In the genomic region with DNA sequence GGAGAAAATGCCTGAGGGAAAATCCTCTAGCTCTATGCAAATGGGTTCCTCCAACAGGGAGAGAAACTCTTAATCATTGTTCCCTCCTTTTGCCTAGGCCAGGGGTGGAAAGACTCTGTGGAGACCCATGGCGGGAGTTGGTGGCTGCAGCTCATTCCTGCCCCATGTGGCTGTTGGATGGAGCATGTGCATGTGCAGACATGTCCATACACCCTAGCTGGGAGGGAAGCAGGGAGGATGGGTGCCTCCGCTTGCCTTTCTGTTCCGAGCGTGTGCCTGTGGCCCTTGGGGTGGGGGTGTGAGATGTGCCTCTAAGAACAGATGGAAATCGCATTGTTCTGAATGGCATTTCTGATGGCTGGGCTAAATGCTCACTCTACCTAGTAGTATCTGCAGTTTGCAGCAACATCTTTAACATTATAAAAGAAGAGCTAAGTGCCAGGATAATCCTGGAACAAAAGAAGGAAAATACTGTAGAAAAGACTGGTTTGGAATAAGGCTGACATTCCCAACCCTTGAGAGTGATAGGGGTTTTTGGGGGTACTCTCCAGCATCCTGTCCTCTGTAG, we compare ENCODE assay signal across 20 cellular contexts. TPM values are rescaled to one million over a fixed set of nuclear protein-coding genes. Genes with fewer than 3 reads are reported as not detected.
A peak's percentile ranks its signal among the peaks of the same experiment; 100 is the strongest.
DNase-seq lines count a peak whose midpoint lies in the region; ATAC-seq and TF ChIP-seq lines count a peak whose summit lies in the region.
"Had no signal": no experiment of that assay in that cellular context is flagged by ENCODE, and none has a peak within 500 bp of the region (broad histone marks: within the 10 kb centered on the region; RNA-seq: fewer than 3 reads in every experiment).

No MANE protein-coding gene starts in this region.

- H3K27me3 ChIP-seq in HCT116 (ENCODE audit: insufficient read depth, low read length) (no peaks in the 10 kb centered on the region), IMR-90 (ENCODE audit: control insufficient read depth, insufficient read depth, low read length) (no peaks in the 10 kb centered on the region), neuronal stem cell (ENCODE audit: control insufficient read depth in 3 of 3, insufficient read depth in 3 of 3, low read depth in 1 of 3, low read length in 3 of 3) (no peaks in the 10 kb centered on the region)
- H3K27me3 ChIP-seq: BE2C, Peyer's patch, SJCRH30 had no signal

- H2AK9ac ChIP-seq in IMR-90 (replicated peaks; ENCODE audit: low read depth, low read length, poor library complexity) = peak overlapping the region; percentile 67

- no peaks in the 10 kb centered on the region for H3K27me3 Mint-ChIP-seq in chondrocyte (ENCODE audit: low read depth)

- H2BK15ac ChIP-seq in IMR-90 (ENCODE audit: low read depth, low read length) (no peak overlapping the region), neuronal stem cell (ENCODE audit: low read length) (no peak overlapping the region)

- no CpG with 5 or more reads among the region's 5 CpGs for WGBS in IMR-90 (ENCODE audit: extremely low coverage in 2 of 2, insufficient read length in 1 of 2), 2 experiments
- WGBS in neuronal stem cell (ENCODE audit: extremely low coverage in 2 of 2, insufficient read length in 2 of 2, insufficient replicate concordance in 1 of 2), 2 donors = no CpG with 5 or more reads among the region's 5 CpGs

- in situ Hi-C loops in IMR-90 (cut with MboI; ENCODE audit: low sequenced_read_pairs) = no loop called here

- H3K4ac ChIP-seq in IMR-90 (ENCODE audit: low read depth, low read length) = no peak overlapping the region
- H3K4ac ChIP-seq in neuronal stem cell (ENCODE audit: low read length) = no peak overlapping the region

- dilution Hi-C loops in IMR-90 (cut with HindIII; ENCODE audit: low sequenced_read_pairs, unreplicated experiment) = no loop called here

- H4K91ac ChIP-seq in IMR-90 (ENCODE audit: insufficient read depth, low read depth, low read length) (no peak overlapping the region), neuronal stem cell (ENCODE audit: low read depth, low read length, poor library complexity) (no peak overlapping the region)

- TF ChIP-seq CTCF in HCT116 (IDR thresholded peaks at IDR 0.05 in 2 of 3, conservative IDR thresholded peaks at IDR 0.05 in 1 of 3; ENCODE audit: borderline replicate concordance in 1 of 3, insufficient read depth in 1 of 3, low read depth in 2 of 3, low read length in 2 of 3) (no peak), IMR-90 (conservative IDR thresholded peaks at IDR 0.05; ENCODE audit: low read depth, low read length) (no peak), chondrocyte (IDR thresholded peaks at IDR 0.05) (no peak)

- no peak overlapping the region for H4K8ac ChIP-seq in IMR-90 (ENCODE audit: low read depth in 2 of 2, low read length in 2 of 2)
- no peak overlapping the region for H4K8ac ChIP-seq in neuronal stem cell (ENCODE audit: low read depth, low read length)

- RAD21 ChIA-PET in HCT116 (lab: Charles Lee; ENCODE audit: low non-redundant PET in 1 of 2, low total read pairs in 2 of 2, uncharacterized antibody in 2 of 2, unreplicated experiment in 2 of 2) = no interaction called here

- no peaks in the 10 kb centered on the region for H3K4me1 Mint-ChIP-seq in chondrocyte (ENCODE audit: low read depth)

- H3K4me1 ChIP-seq in HCT116 (ENCODE audit: control insufficient read depth in 1 of 2, insufficient read depth in 2 of 2, low read length in 2 of 2) (peaks cover 20 to 44% of the 10 kb centered on the region in 2 experiments), IMR-90 (ENCODE audit: control insufficient read depth, insufficient read depth, low read length) (no peaks in the 10 kb centered on the region; the same call in 1 of the 2 replicates), neuronal stem cell (ENCODE audit: control insufficient read depth in 2 of 2, insufficient read depth in 1 of 2, low read depth in 1 of 2, low read length in 2 of 2) (peaks cover 0 to 2% of the 10 kb centered on the region in 2 donors)
- H3K4me1 ChIP-seq: Peyer's patch, SJCRH30 had no signal

- no peak overlapping the region for H3K27ac Mint-ChIP-seq in chondrocyte (ENCODE audit: unreplicated experiment)

- H2BK5ac ChIP-seq in IMR-90 (ENCODE audit: low read depth, low read length, poor library complexity, severe bottlenecking) = no peak overlapping the region
- no peak overlapping the region for H2BK5ac ChIP-seq in neuronal stem cell (ENCODE audit: low read length)

- H3K9me3 ChIP-seq in HCT116 (ENCODE audit: control insufficient read depth in 1 of 2, insufficient read depth in 1 of 2, low read depth in 1 of 2, low read length in 2 of 2) (peaks cover 6 to 11% of the 10 kb centered on the region in 2 experiments; a peak in 3 of 4 replicates), IMR-90 (ENCODE audit: control insufficient read depth, insufficient read depth, low read length) (peaks cover 29% of the 10 kb centered on the region), neuronal stem cell (replicated peaks in 1 of 2; ENCODE audit: control insufficient read depth in 2 of 2, insufficient read depth in 1 of 2, low read depth in 1 of 2, low read length in 2 of 2) (peaks cover 18 to 58% of the 10 kb centered on the region in 2 donors)
- H3K9me3 ChIP-seq: BE2C had no signal

- DNase-seq in HCT116 (ENCODE audit: low read depth, low spot score) (no peak), IMR-90 (no peak), chondrocyte (ENCODE audit: low spot score) (peak; percentile 52), neuronal stem cell (ENCODE audit: low spot score) (no peak), epidermal melanocyte (ENCODE audit: insufficient read length, low spot score) (no peak), HPDE6-E6E7 (ENCODE audit: extremely low spot score) (no peak)
- DNase-seq in stimulated activated CD4-positive, alpha-beta T cell treated with anti-CD3 and anti-CD28 coated beads, Interleukin-4, amount 100 ng/mL, for 24 hours = no peak
- DNase-seq: BE2C, DMS79, GM23248, HCEC 1CT, Karpas-422, NCI-H1694, NCI-H2081, NCI-H2171, NCI-H345, NCI-H524, NCI-H82, Peyer's patch had no signal

- CTCF ChIA-PET in HCT116 (lab: Charles Lee) (no interaction called here), IMR-90 (lab: Yijun Ruan, JAX) (no interaction called here)

- H3K27ac ChIP-seq in HCT116 (ENCODE audit: low read depth, low read length) (peak overlapping the region; percentile 45), IMR-90 (ENCODE audit: insufficient read depth, low read length) (no peak overlapping the region), neuronal stem cell (replicated peaks; ENCODE audit: low read length) (no peak overlapping the region)
- H3K27ac ChIP-seq: GM23248, Peyer's patch, SJCRH30 had no signal

- H2BK12ac ChIP-seq in neuronal stem cell (ENCODE audit: low read length) = no peak overlapping the region

- no peak overlapping the region for H3K18ac ChIP-seq in IMR-90 (ENCODE audit: low read depth, low read length)
- no peak overlapping the region for H3K18ac ChIP-seq in neuronal stem cell (ENCODE audit: low read length)

- H3K56ac ChIP-seq in IMR-90 (ENCODE audit: extremely low read depth, insufficient read depth, low read length) = no peak overlapping the region

- peaks cover 20% of the 10 kb centered on the region for H3K36me3 Mint-ChIP-seq in chondrocyte (ENCODE audit: low read depth)

- TF ChIP-seq POLR2A in HCT116 (IDR thresholded peaks at IDR 0.05; ENCODE audit: borderline replicate concordance, extremely low read depth, insufficient read depth, insufficient read length) = no peak
- no peak for TF ChIP-seq POLR2A in IMR-90 (IDR thresholded peaks at IDR 0.05; ENCODE audit: low read depth, low read length)

- no peak for TF ChIP-seq RAD21 in HCT116 (IDR thresholded peaks at IDR 0.05; ENCODE audit: low read depth)
- no peak for TF ChIP-seq RAD21 in IMR-90 (IDR thresholded peaks at IDR 0.05; ENCODE audit: low read length)

- H3K79me2 ChIP-seq in HCT116 (ENCODE audit: insufficient read depth, low read length) = no peaks in the 10 kb centered on the region

- H2BK20ac ChIP-seq in IMR-90 (ENCODE audit: low read depth, low read length) = no peak overlapping the region

- POLR2A ChIA-PET in HCT116 (lab: Charles Lee) (no interaction called here), IMR-90 (lab: Charles Lee; ENCODE audit: unreplicated experiment) (interaction anchor here (0.6 kb wide), 1 partner anchor 227 kb away, joined by 4 read pairs; no protein-coding TSS in a partner anchor)

- peaks cover 22% of the 10 kb centered on the region for H3K9me3 Mint-ChIP-seq in chondrocyte (ENCODE audit: low read depth)

- no peak overlapping the region for H3K14ac ChIP-seq in IMR-90 (replicated peaks; ENCODE audit: low read depth, low read length)
- peak overlapping the region; percentile 50 for H3K14ac ChIP-seq in neuronal stem cell (ENCODE audit: low read length)

- H3K23ac ChIP-seq in IMR-90 (ENCODE audit: low read depth, low read length) (no peak overlapping the region), neuronal stem cell (ENCODE audit: low read depth, low read length, poor library complexity) (no peak overlapping the region)

- H4K20me1 ChIP-seq in HCT116 (ENCODE audit: insufficient read depth) (no peaks in the 10 kb centered on the region), IMR-90 (ENCODE audit: insufficient read depth, low read length) (no peaks in the 10 kb centered on the region)

- H2AK5ac ChIP-seq in IMR-90 (ENCODE audit: low read depth, low read length) (no peak overlapping the region), neuronal stem cell (ENCODE audit: low read depth, low read length) (no peak overlapping the region)

- H3K9me1 ChIP-seq in IMR-90 (ENCODE audit: insufficient read depth, low read length) = peaks cover 2% of the 10 kb centered on the region; the same call in 1 of the 2 replicates

- no peak overlapping the region for H4K5ac ChIP-seq in IMR-90 (ENCODE audit: low read depth, low read length)

- ATAC-seq in HCT116 (0 out of 2 replicates have a peak, but pooled peaks have one; percentile 45), IMR-90 (ENCODE audit: low read depth) (no peak)

- H3K9ac ChIP-seq in HCT116 (ENCODE audit: low read length) (no peak overlapping the region), IMR-90 (ENCODE audit: low read depth, low read length) (no peak overlapping the region), neuronal stem cell (ENCODE audit: low read depth, low read length, poor library complexity) (no peak overlapping the region)
- H3K9ac ChIP-seq: GM23248 had no signal

- H3K4me3 ChIP-seq in HCT116 (replicated peaks in 1 of 2; ENCODE audit: low read depth in 1 of 2, low read length in 2 of 2) (no peak overlapping the region), IMR-90 (ENCODE audit: insufficient read depth, low read depth, low read length) (no peak overlapping the region), neuronal stem cell (ENCODE audit: low read length in 2 of 2) (no peak overlapping the region)
- H3K4me3 ChIP-seq: GM23248, Peyer's patch, SJCRH30 had no signal

- no peak overlapping the region for H2AFZ ChIP-seq in HCT116 (ENCODE audit: low read depth, low read length, poor library complexity, severe bottlenecking)
- H2AFZ ChIP-seq in IMR-90 (replicated peaks; ENCODE audit: low read length, poor library complexity) = no peak overlapping the region
- no peak overlapping the region for H2AFZ ChIP-seq in neuronal stem cell (ENCODE audit: low read length)
- H2AFZ ChIP-seq: GM23248 had no signal

- peaks cover 9 to 15% of the 10 kb centered on the region in 2 experiments for H3K79me1 ChIP-seq in IMR-90 (ENCODE audit: low read depth in 1 of 2, low read length in 2 of 2)
- no peaks in the 10 kb centered on the region for H3K79me1 ChIP-seq in neuronal stem cell (ENCODE audit: low read depth, low read length)

- H3K9me2 ChIP-seq in HCT116 (ENCODE audit: insufficient read depth) = no peaks in the 10 kb centered on the region

- no peak overlapping the region for H3K4me3 Mint-ChIP-seq in chondrocyte (ENCODE audit: unreplicated experiment)

- H3K36me3 ChIP-seq in HCT116 (ENCODE audit: control insufficient read depth in 1 of 2, insufficient read depth in 2 of 2, low read length in 2 of 2) = peaks cover 0 to 52% of the 10 kb centered on the region in 2 experiments; a peak in 2 of 4 replicates
- H3K36me3 ChIP-seq in IMR-90 (ENCODE audit: control insufficient read depth, insufficient read depth, low read length) = peaks cover 9% of the 10 kb centered on the region
- peaks cover 5 to 18% of the 10 kb centered on the region in 2 donors for H3K36me3 ChIP-seq in neuronal stem cell (replicated peaks in 1 of 2; ENCODE audit: control insufficient read depth in 2 of 2, insufficient read depth in 2 of 2, low read length in 2 of 2)
- H3K36me3 ChIP-seq: BE2C had no signal

- BruUV-seq in HCT116 (replicated peaks; lab: Mats Ljungman, UMichigan) = no TSS peak
- no TSS peak for BruUV-seq in IMR-90 (replicated peaks; lab: Mats Ljungman, UMichigan)

- H3K4me2 ChIP-seq in HCT116 (ENCODE audit: low read length) (no peak overlapping the region), IMR-90 (ENCODE audit: low read depth, low read length) (no peak overlapping the region), neuronal stem cell (ENCODE audit: insufficient read depth, low read length, poor library complexity, severe bottlenecking) (no peak overlapping the region)

- no peak overlapping the region for H2BK120ac ChIP-seq in IMR-90 (ENCODE audit: low read depth, low read length)
- no peak overlapping the region for H2BK120ac ChIP-seq in neuronal stem cell (ENCODE audit: low read depth, low read length)

- intact Hi-C loops in HCT116 (cut with micrococcal nuclease) = loop anchor here (10.0 kb wide), 1 partner anchor 215 kb away; no protein-coding TSS in a partner anchor
- intact Hi-C loops in IMR-90 (cut with micrococcal nuclease) = no loop called here

RNA-seq across cellular contexts. Expression of a gene that starts 31.7 kb away (rescaled TPM):
- total RNA-seq in HCT116 (2021; ENCODE audit: unreplicated experiment) (25.3 TPM), IMR-90 (2012; rRNA removed) (24.4 and 30.5 TPM in 2 replicates), chondrocyte (10.3 to 12.8 TPM (median 10.3 TPM) in 3 replicates)
- 5.7 and 7.2 TPM in 2 replicates for polyA plus RNA-seq in HCT116 (2012)
- polyA plus RNA-seq in IMR-90 (2012; rRNA removed) = 5.3 and 6.5 TPM in 2 replicates
- polyA plus RNA-seq in IMR-90 (2012; cell fraction: cytosol; rRNA removed) = 2.0 and 4.9 TPM in 2 replicates
- 1.7 and 10.9 TPM in 2 replicates for polyA plus RNA-seq in IMR-90 (2012; cell fraction: nucleus; rRNA removed; ENCODE audit: low replicate concordance)
- polyA plus RNA-seq in neuronal stem cell (2013, experiment 1 of 2) = 11.3 TPM
- polyA plus RNA-seq in neuronal stem cell (2013, experiment 2 of 2) = 11.6 TPM

RNA-seq across cellular contexts. Expression of a gene that starts 32.0 kb away (rescaled TPM):
- 50.7 TPM for total RNA-seq in HCT116 (2021; ENCODE audit: unreplicated experiment)
- 10.4 and 15.1 TPM in 2 replicates for polyA plus RNA-seq in HCT116 (2012)
- total RNA-seq in IMR-90 (2012; rRNA removed) = 24.4 and 37.2 TPM in 2 replicates
- 7.6 and 8.9 TPM in 2 replicates for polyA plus RNA-seq in IMR-90 (2012; rRNA removed)
- 0.57 and 1.2 TPM in 2 replicates for polyA plus RNA-seq in IMR-90 (2012; cell fraction: cytosol; rRNA removed)
- polyA plus RNA-seq in IMR-90 (2012; cell fraction: nucleus; rRNA removed; ENCODE audit: low replicate concordance) = 0.86 and 9.4 TPM in 2 replicates
- total RNA-seq in chondrocyte = 2.6 to 3.0 TPM (median 2.9 TPM) in 3 replicates
- 24.7 TPM for polyA plus RNA-seq in neuronal stem cell (2013, experiment 1 of 2)
- polyA plus RNA-seq in neuronal stem cell (2013, experiment 2 of 2) = 25.4 TPM
